ENCODE assay signal across 9 cellular contexts in genomic region chr2:105397025-105397722, GRCh38. TPM values are rescaled to one million over a fixed set of nuclear protein-coding genes. Genes with fewer than 3 reads are reported as not detected.
DNase-seq lines count a peak whose midpoint lies in the region; ATAC-seq and TF ChIP-seq lines count a peak whose summit lies in the region.
"Had no signal": no experiment of that assay in that cellular context is flagged by ENCODE, and none has a peak within 500 bp of the region (broad histone marks: within the 10 kb centered on the region; RNA-seq: fewer than 3 reads in every experiment).

No MANE protein-coding gene starts in this region.

- H3K9me3 ChIP-seq in esophagus (ENCODE audit: control insufficient read depth in 2 of 2, insufficient read depth in 1 of 2, low read depth in 1 of 2, low read length in 1 of 2) = no peaks in the 10 kb centered on the region

- no peak overlapping the region for H3K27ac Mint-ChIP-seq in GM23338

- H3K36me3 Mint-ChIP-seq in GM23338 (ENCODE audit: low read depth) = peaks cover 20% of the 10 kb centered on the region; the same call in 2 of the 3 replicates

- H3K79me2 ChIP-seq in GM23338 (replicated peaks; ENCODE audit: insufficient read depth) = peaks cover 57% of the 10 kb centered on the region

- H3F3A ChIP-seq in GM23338 (replicated peaks; ENCODE audit: low read depth) = peaks cover 4% of the 10 kb centered on the region; the same call in 1 of the 2 replicates

- H3K4me2 ChIP-seq in GM23338 = peak overlapping the region; percentile 91

- 39 to 54% methylated on average over 13 of the region's 13 CpGs for WGBS in esophagus, 2 donors

- H3K4me3 ChIP-seq in GM23338 (peak overlapping the region; percentile 96), esophagus (ENCODE audit: low read depth in 1 of 2, low read length in 2 of 2) (peak overlapping the region; percentile 16 to 81), rectal smooth muscle tissue (ENCODE audit: low read length) (peak overlapping the region; percentile 54)

- H4K20me1 ChIP-seq in GM23338 (replicated peaks; ENCODE audit: insufficient read depth) = peaks cover 10% of the 10 kb centered on the region; the same call in 1 of the 2 replicates

- in situ Hi-C loops in GM13977 (cut with MboI; ENCODE audit: low pct_unique_long_range_greater_than_20kb, low sequenced_read_pairs, unreplicated experiment) = no loop called here

- H3K9ac ChIP-seq in rectal smooth muscle tissue (ENCODE audit: low read length) = no peak overlapping the region

- no peaks in the 10 kb centered on the region for H3K9me2 ChIP-seq in GM23338 (ENCODE audit: insufficient read depth)

- H2AFZ ChIP-seq in GM23338 = no peak overlapping the region

- peaks cover 6% of the 10 kb centered on the region; the same call in 2 of the 3 replicates for H3K9me3 Mint-ChIP-seq in GM23338

- peaks cover 26% of the 10 kb centered on the region for H3K27me3 ChIP-seq in GM23338 (ENCODE audit: insufficient read depth)
- H3K27me3 ChIP-seq in esophagus (ENCODE audit: control insufficient read depth in 1 of 2, insufficient read depth in 2 of 2, low read length in 2 of 2) = no peaks in the 10 kb centered on the region
- H3K27me3 ChIP-seq in rectal smooth muscle tissue (ENCODE audit: control insufficient read depth, insufficient read depth, low read length) = no peaks in the 10 kb centered on the region

- H3K27ac ChIP-seq in GM23338 (ENCODE audit: low read depth) = no peak overlapping the region
- H3K27ac ChIP-seq in esophagus (ENCODE audit: low read depth in 2 of 2, low read length in 1 of 2) = peak overlapping the region; percentile 50 to 82
- H3K27ac ChIP-seq in rectal smooth muscle tissue (ENCODE audit: low read depth, low read length) = no peak overlapping the region

- H3K4me1 Mint-ChIP-seq in GM23338 = peaks cover 16% of the 10 kb centered on the region

- DNase-seq in GM23338 (ENCODE audit: low spot score) (no peak), RPMI7951 (ENCODE audit: low read depth) (peak; percentile 73), GM13977 (ENCODE audit: low spot score) (no peak), hypothalamus (lab: John Stamatoyannopoulos, UW) (no peak), nucleus accumbens (lab: John Stamatoyannopoulos, UW) (no peak)
- DNase-seq: activated effector memory CD4-positive, alpha-beta T cell treated with Interleukin-2 at 50 U/mL for 16 hours had no signal

- H3K4me1 ChIP-seq in GM23338 (ENCODE audit: insufficient read depth) (peaks cover 5% of the 10 kb centered on the region; the same call in 1 of the 2 replicates), esophagus (ENCODE audit: control insufficient read depth in 2 of 2, insufficient read depth in 2 of 2, low read length in 1 of 2) (peaks cover 3 to 8% of the 10 kb centered on the region in 2 donors), rectal smooth muscle tissue (ENCODE audit: control insufficient read depth, insufficient read depth, low read length) (peaks cover 7% of the 10 kb centered on the region)

- H3K36me3 ChIP-seq in GM23338 (ENCODE audit: insufficient read depth) (no peaks in the 10 kb centered on the region), esophagus (ENCODE audit: control insufficient read depth in 2 of 2, insufficient read depth in 2 of 2, low read length in 1 of 2) (no peaks in the 10 kb centered on the region), rectal smooth muscle tissue (ENCODE audit: control insufficient read depth, insufficient read depth, low read length) (no peaks in the 10 kb centered on the region)

- peak; percentile 3; the same call in 2 of the 3 replicates for ATAC-seq in GM23338
- ATAC-seq in HG02678 (IDR thresholded peaks at IDR 0.05; ENCODE audit: unreplicated experiment) = no peak

- TF ChIP-seq CTCF in GM23338 (conservative IDR thresholded peaks at IDR 0.05; ENCODE audit: low read depth in 2 of 2) (no peak), GM13977 (IDR thresholded peaks at IDR 0.05; ENCODE audit: extremely low read depth, insufficient read depth, missing control alignments) (no peak)

- peak overlapping the region; percentile 89 for H3K4me3 Mint-ChIP-seq in GM23338

- H3K27me3 Mint-ChIP-seq in GM23338 (ENCODE audit: insufficient read depth, low read depth, poor library complexity) = peaks cover 24% of the 10 kb centered on the region

TF ChIP-seq in GM23338, 12 proteins besides CTCF, POLR2A, EP300 and RAD21 (continues in another document):
- TF ChIP-seq CREB1 (CRISPR knock-in tag; IDR thresholded peaks at IDR 0.05; ENCODE audit: low read depth) = no peak
- TF ChIP-seq REST (IDR thresholded peaks at IDR 0.05; ENCODE audit: unreplicated experiment) = no peak
- no peak for TF ChIP-seq STAT1 (IDR thresholded peaks at IDR 0.05; ENCODE audit: unreplicated experiment)
- TF ChIP-seq JUNB (IDR thresholded peaks at IDR 0.05; ENCODE audit: unreplicated experiment) = no peak
- TF ChIP-seq POLR2AphosphoS5 (IDR thresholded peaks at IDR 0.05; ENCODE audit: low read depth) = no peak
- no peak for TF ChIP-seq NANOG (IDR thresholded peaks at IDR 0.05; ENCODE audit: borderline replicate concordance)
- TF ChIP-seq ZNF114 (CRISPR knock-in tag; IDR thresholded peaks at IDR 0.05) = no peak

RNA-seq across cellular contexts. Expression of gene FHL2, which starts 1.7 kb away (rescaled TPM):
- total RNA-seq in GM23338 (2014; rRNA removed; shearing (Covaris generic)) = 30.9 and 35.7 TPM in 2 replicates
- polyA plus RNA-seq in GM23338 (2016; fragmentation: Nextera tagmentation; extraction: Ambion mirVana) (27.2 and 29.0 TPM in 2 replicates), esophagus (10 to 100 TPM; 17.6 to 55.5 TPM)
- 124 and 149 TPM in 2 replicates for total RNA-seq in RPMI7951 (2014; rRNA removed; shearing (Covaris generic))

RNA-seq across cellular contexts. Expression of gene C2orf49, which starts 59.8 kb away (rescaled TPM):
- 19.6 and 26.0 TPM in 2 replicates for total RNA-seq in GM23338 (2014; rRNA removed; shearing (Covaris generic))
- polyA plus RNA-seq in GM23338 (2016; fragmentation: Nextera tagmentation; extraction: Ambion mirVana) = 33.8 and 34.7 TPM in 2 replicates
- 21.7 and 26.2 TPM in 2 replicates for total RNA-seq in RPMI7951 (2014; rRNA removed; shearing (Covaris generic))
- polyA plus RNA-seq in esophagus = 1 to 10 TPM; 6.6 to 8.7 TPM

Comparison
In these comparisons a context has a peak if more than half of its experiments do, and no peak if none do; other contexts are left out.
1. H3K27ac ChIP-seq: peak in esophagus (2 of 2); none in GM23338 (single experiment) and rectal smooth muscle tissue (single experiment).
2. Peak in every context shown above with its lines, with median percentiles within 50 percentile points of each other: H3K4me3 ChIP-seq.